Comparison of ENCODE assay signal across 20 cellular contexts in the genomic region with DNA sequence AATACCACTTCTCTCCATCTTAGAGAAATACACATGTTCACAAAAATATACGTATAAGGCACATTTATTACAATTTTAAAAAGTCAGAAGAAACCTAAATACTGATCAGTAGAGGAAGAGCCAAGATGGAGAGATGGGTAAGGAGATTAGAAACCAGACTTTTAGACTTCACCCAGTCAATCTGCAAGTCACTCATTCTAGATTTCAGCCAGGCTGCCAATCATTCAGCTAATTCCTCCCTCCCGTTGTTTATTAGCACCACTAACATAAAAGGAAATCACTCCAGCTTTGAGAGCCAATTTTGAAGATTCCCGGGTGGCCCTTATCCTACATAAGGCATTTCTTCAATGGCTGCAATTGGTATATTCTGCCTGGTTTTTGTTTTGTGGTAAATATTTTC.
"Had no signal": no experiment of that assay in that cellular context is flagged by ENCODE, and none has a peak within 500 bp of the region (broad histone marks: within the 10 kb centered on the region; RNA-seq: fewer than 3 reads in every experiment).

No MANE protein-coding gene starts in this region.

- H3K36me3 ChIP-seq: colonic mucosa, esophagus muscularis mucosa, gastroesophageal sphincter, heart left ventricle, left lung, neutrophil, right lobe of liver, thyroid gland had no signal

- H3K9me3 Mint-ChIP-seq: dendritic cell treated with granulocyte-macrophage colony-stimulating factor and Interleukin-4, amounts not matched to agents 40 ng/mL and 50 ng/mL, for 4 days; mesothelial cell of epicardium; naive B cell; natural killer cell treated with Interleukin-12 subunit alpha and Interleukin-12 subunit beta and Interleukin-15 and Interleukin-18, amount 100 ng/mL, for 72 hours; neural crest cell; stimulated activated naive CD8-positive, alpha-beta T cell treated with anti-CD3 and anti-CD28 coated beads, Interleukin-15, amount 100 ng/mL, for 72 hours had no signal

- H3K4me1 ChIP-seq: colonic mucosa, esophagus muscularis mucosa, foreskin keratinocyte, gastroesophageal sphincter, left lung, parathyroid adenoma had no signal

- H3K36me3 Mint-ChIP-seq: mesothelial cell of epicardium; naive B cell; natural killer cell treated with Interleukin-12 subunit alpha and Interleukin-12 subunit beta and Interleukin-15 and Interleukin-18, amount 100 ng/mL, for 72 hours had no signal

- H3K4me3 Mint-ChIP-seq: dendritic cell treated with granulocyte-macrophage colony-stimulating factor and Interleukin-4, amounts not matched to agents 40 ng/mL and 50 ng/mL, for 4 days; mesothelial cell of epicardium; natural killer cell treated with Interleukin-12 subunit alpha and Interleukin-12 subunit beta and Interleukin-15 and Interleukin-18, amount 100 ng/mL, for 72 hours; neural crest cell; stimulated activated naive CD8-positive, alpha-beta T cell treated with anti-CD3 and anti-CD28 coated beads, Interleukin-15, amount 100 ng/mL, for 72 hours had no signal

- H3K9me3 ChIP-seq: colonic mucosa, esophagus muscularis mucosa, gastroesophageal sphincter, heart left ventricle, left lung, mucosa of descending colon, neutrophil, right lobe of liver, thyroid gland had no signal

- H3K27ac Mint-ChIP-seq: dendritic cell treated with granulocyte-macrophage colony-stimulating factor and Interleukin-4, amounts not matched to agents 40 ng/mL and 50 ng/mL, for 4 days; mesothelial cell of epicardium; naive B cell; stimulated activated naive CD8-positive, alpha-beta T cell treated with anti-CD3 and anti-CD28 coated beads, Interleukin-15, amount 100 ng/mL, for 72 hours had no signal

- H3K27me3 ChIP-seq: colonic mucosa, esophagus muscularis mucosa, foreskin keratinocyte, gastroesophageal sphincter, heart left ventricle, hepatocyte, left lung, neutrophil, right lobe of liver, thyroid gland had no signal

- H3K27me3 Mint-ChIP-seq: dendritic cell treated with granulocyte-macrophage colony-stimulating factor and Interleukin-4, amounts not matched to agents 40 ng/mL and 50 ng/mL, for 4 days; naive B cell; progenitor cell of endocrine pancreas had no signal

- H3K4me1 Mint-ChIP-seq: naive B cell; stimulated activated naive CD8-positive, alpha-beta T cell treated with anti-CD3 and anti-CD28 coated beads, Interleukin-15, amount 100 ng/mL, for 72 hours had no signal

- H3K27ac ChIP-seq: colonic mucosa, esophagus muscularis mucosa, foreskin keratinocyte, gastroesophageal sphincter, heart left ventricle, hepatocyte, left lung, neutrophil, parathyroid adenoma, right lobe of liver had no signal

- H3K4me3 ChIP-seq: colonic mucosa, esophagus muscularis mucosa, gastroesophageal sphincter, heart left ventricle, hepatocyte, left lung, mucosa of descending colon, right lobe of liver, smooth muscle cell, thyroid gland had no signal
